ENCODE assay signal across 11 cellular contexts in the genomic region with DNA sequence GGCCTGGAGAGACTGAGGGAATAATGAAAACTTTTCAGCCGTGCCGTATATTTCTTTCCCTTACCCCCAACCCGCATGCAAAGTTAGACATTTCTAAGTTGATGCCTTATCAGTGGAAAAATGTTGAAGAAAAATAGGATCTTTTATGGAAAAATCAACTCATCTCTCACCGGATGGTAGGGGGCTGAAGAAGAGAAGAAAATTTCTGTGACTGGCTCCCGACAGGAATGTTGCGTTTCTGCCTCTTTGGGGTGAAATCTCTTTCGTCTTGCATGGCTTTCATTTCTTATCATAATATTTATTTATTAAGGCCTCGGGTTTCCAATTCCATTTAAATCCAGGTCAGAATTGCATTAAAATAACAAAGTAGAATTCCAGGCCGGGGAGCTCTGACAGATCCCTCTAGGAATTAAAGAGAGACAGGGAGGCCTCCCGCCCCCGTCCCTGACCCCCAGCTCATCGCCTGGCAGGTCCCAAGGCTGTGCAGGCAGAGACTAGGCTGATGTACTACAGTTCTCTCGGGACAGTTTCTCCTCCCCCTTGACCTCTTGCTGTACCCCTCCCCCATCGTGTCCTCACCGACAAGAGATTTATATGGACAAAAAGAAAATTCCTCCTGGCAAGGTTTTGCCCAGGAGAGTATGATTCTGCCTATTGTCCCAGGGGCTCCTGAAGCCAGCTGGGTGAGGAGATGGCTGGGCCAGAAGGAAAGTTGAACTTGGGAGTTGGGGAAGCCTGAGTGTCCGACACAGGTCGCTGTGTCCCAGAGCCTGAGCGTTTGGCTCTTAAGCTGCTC. TPM values are rescaled to one million over a fixed set of nuclear protein-coding genes. Genes with fewer than 3 reads are reported as not detected.
DNase-seq lines count a peak whose midpoint lies in the region; ATAC-seq and TF ChIP-seq lines count a peak whose summit lies in the region.
"Had no signal": no experiment of that assay in that cellular context is flagged by ENCODE, and none has a peak within 500 bp of the region (broad histone marks: within the 10 kb centered on the region; RNA-seq: fewer than 3 reads in every experiment).

No MANE protein-coding gene starts in this region.

- no peak overlapping the region for H3K9ac ChIP-seq in endodermal cell (ENCODE audit: extremely low read depth, low read length, poor library complexity, severe bottlenecking)

- H3K27me3 ChIP-seq in right atrium auricular region (peaks cover 4 to 9% of the 10 kb centered on the region in 2 donors), endodermal cell (ENCODE audit: control insufficient read depth, insufficient read depth, low read length, poor library complexity, severe bottlenecking) (peaks cover 63% of the 10 kb centered on the region), aorta (ENCODE audit: control insufficient read depth in 1 of 2, insufficient read depth in 2 of 2, low read length in 1 of 2) (no peaks in the 10 kb centered on the region)

- TF ChIP-seq CTCF in right atrium auricular region (IDR thresholded peaks at IDR 0.05) (no peak), endodermal cell (conservative IDR thresholded peaks at IDR 0.05) (no peak), mesothelial cell of epicardium (IDR thresholded peaks at IDR 0.05; ENCODE audit: unreplicated experiment) (no peak)

- H3K4me3 ChIP-seq in right atrium auricular region (peak overlapping the region in 1 of 2 donors; percentile 56), endodermal cell (ENCODE audit: low read length) (peak overlapping the region; percentile 79), aorta (ENCODE audit: low read length in 2 of 2) (peak overlapping the region; percentile 90 to 96)

- H3K4me3 Mint-ChIP-seq in endodermal cell (peak overlapping the region; percentile 57), mesothelial cell of epicardium (peak overlapping the region; percentile 73)

- H3K4me1 Mint-ChIP-seq in endodermal cell (peaks cover 37% of the 10 kb centered on the region), mesothelial cell of epicardium (peaks cover 57% of the 10 kb centered on the region)

- H3K36me3 ChIP-seq in right atrium auricular region (no peaks in the 10 kb centered on the region), endodermal cell (ENCODE audit: control insufficient read depth, insufficient read depth, low read length) (no peaks in the 10 kb centered on the region), aorta (ENCODE audit: control insufficient read depth in 1 of 2, insufficient read depth in 2 of 2, low read length in 1 of 2) (no peaks in the 10 kb centered on the region)
- H3K36me3 ChIP-seq: BLaER1 treated with 17β-estradiol and CSF1 and Interleukin-3, amounts not matched to agents 10 nM and 100 nM had no signal

- DNase-seq in Right ventricle myocardium superior: no peak
- no peak for DNase-seq in right atrium auricular region (ENCODE audit: low spot score)
- DNase-seq in endodermal cell: peak; percentile 54
- no peak for DNase-seq in mesothelial cell of epicardium (ENCODE audit: low spot score in 2 of 2, unreplicated experiment in 2 of 2)
- peak in 1 of 2 donors; percentile 67 for DNase-seq in aorta
- no peak for DNase-seq in activated CD4-positive, alpha-beta T cell treated with anti-CD3 and anti-CD28 coated beads for 48 hours
- no peak for DNase-seq in NCI-H1694 (lab: John Stamatoyannopoulos, UW)
- DNase-seq in D341Med (ENCODE audit: low spot score): no peak
- DNase-seq: activated naive CD4-positive, alpha-beta T cell treated with anti-CD3 and anti-CD28 coated beads, Interleukin-2, amount 50 U/mL, for 16 hours; MM.1S had no signal

- H3K9me3 Mint-ChIP-seq in endodermal cell: no peaks in the 10 kb centered on the region
- H3K9me3 Mint-ChIP-seq in mesothelial cell of epicardium: no peaks in the 10 kb centered on the region

- peak; percentile 48 for ATAC-seq in Right ventricle myocardium superior (ENCODE audit: poor library complexity)
- no peak for ATAC-seq in aorta (ENCODE audit: low FRiP score)

- H3K36me3 Mint-ChIP-seq in endodermal cell (ENCODE audit: low read depth): no peaks in the 10 kb centered on the region
- no peaks in the 10 kb centered on the region for H3K36me3 Mint-ChIP-seq in mesothelial cell of epicardium

- H3K27ac Mint-ChIP-seq in endodermal cell (no peak overlapping the region), mesothelial cell of epicardium (peak overlapping the region; percentile 91)

- 2 to 21% methylated on average over 6 to 16 of the region's 18 CpGs for WGBS in endodermal cell (ENCODE audit: insufficient coverage in 1 of 2, insufficient read length in 1 of 2), 2 experiments
- WGBS in aorta, 2 donors: 1 to 7% methylated on average over 18 of the region's 18 CpGs

- H3K4me1 ChIP-seq in right atrium auricular region (peaks cover 0 to 14% of the 10 kb centered on the region in 2 donors), endodermal cell (ENCODE audit: control insufficient read depth, insufficient read depth, low read length) (peaks cover 20% of the 10 kb centered on the region), aorta (ENCODE audit: control insufficient read depth in 1 of 2, insufficient read depth in 2 of 2, low read length in 2 of 2) (peaks cover 4 to 16% of the 10 kb centered on the region in 2 donors)

- H3K27me3 Mint-ChIP-seq in endodermal cell (ENCODE audit: insufficient read depth) (peaks cover 89% of the 10 kb centered on the region), mesothelial cell of epicardium (ENCODE audit: low read depth) (peaks cover 4% of the 10 kb centered on the region)

- H3K27ac ChIP-seq in right atrium auricular region (no peak overlapping the region), endodermal cell (ENCODE audit: low read depth, low read length) (no peak overlapping the region), aorta (ENCODE audit: low read depth in 1 of 2, low read length in 2 of 2) (peak overlapping the region; percentile 18 to 49)
- H3K27ac ChIP-seq: BLaER1 treated with 17β-estradiol and CSF1 and Interleukin-3, amounts not matched to agents 10 nM and 100 nM had no signal

- intact Hi-C loops in Right ventricle myocardium superior (cut with DNase I) (no loop called here), aorta (cut with DNase I) (no loop called here)

- H3K9me3 ChIP-seq in right atrium auricular region (no peaks in the 10 kb centered on the region), endodermal cell (ENCODE audit: control insufficient read depth, low read length) (no peaks in the 10 kb centered on the region), aorta (ENCODE audit: control insufficient read depth, low read length) (no peaks in the 10 kb centered on the region)
- H3K9me3 ChIP-seq: BLaER1 treated with 17β-estradiol and CSF1 and Interleukin-3, amounts not matched to agents 10 nM and 100 nM had no signal

RNA-seq across cellular contexts. Expression of a gene that starts 1.3 kb away (rescaled TPM):
- total RNA-seq in Right ventricle myocardium superior (9.7 TPM), right atrium auricular region (under 1 TPM; 0.12 to 0.59 TPM), endodermal cell (under 1 TPM; 0.27 to 0.86 TPM), mesothelial cell of epicardium (51.9 to 54.8 TPM (median 53.2 TPM) in 3 replicates), aorta (10 to 100 TPM; 57.6 to 63.6 TPM)
- polyA plus RNA-seq in endodermal cell (2013, experiment 1 of 2): 22.4 TPM
- 18.8 TPM for polyA plus RNA-seq in endodermal cell (2013, experiment 2 of 2)
- 10 to 100 TPM in 1 of 2 donors, 1 to 10 TPM in 1; 9.1 to 50.9 TPM for polyA plus RNA-seq in aorta

RNA-seq across cellular contexts. Expression of a gene that starts 44.5 kb away (rescaled TPM):
- total RNA-seq in Right ventricle myocardium superior (35.3 TPM), right atrium auricular region (10 to 100 TPM; 25.4 to 26.0 TPM), endodermal cell (10 to 100 TPM; 39.0 to 42.9 TPM), mesothelial cell of epicardium (56.6 to 58.3 TPM (median 56.9 TPM) in 3 replicates), aorta (10 to 100 TPM; 26.6 to 46.4 TPM)
- polyA plus RNA-seq in endodermal cell (2013, experiment 1 of 2): 46.7 TPM
- 38.9 TPM for polyA plus RNA-seq in endodermal cell (2013, experiment 2 of 2)
- 10 to 100 TPM; 10.6 to 51.8 TPM for polyA plus RNA-seq in aorta

Comparison
In these comparisons a context has a peak if more than half of its experiments do, and no peak if none do; other contexts are left out.
1. H3K27ac ChIP-seq: peak in aorta (2 of 2); none in right atrium auricular region (0 of 2) and endodermal cell (single experiment).